ENCODE assay signal across 8 cellular contexts in the genomic region with DNA sequence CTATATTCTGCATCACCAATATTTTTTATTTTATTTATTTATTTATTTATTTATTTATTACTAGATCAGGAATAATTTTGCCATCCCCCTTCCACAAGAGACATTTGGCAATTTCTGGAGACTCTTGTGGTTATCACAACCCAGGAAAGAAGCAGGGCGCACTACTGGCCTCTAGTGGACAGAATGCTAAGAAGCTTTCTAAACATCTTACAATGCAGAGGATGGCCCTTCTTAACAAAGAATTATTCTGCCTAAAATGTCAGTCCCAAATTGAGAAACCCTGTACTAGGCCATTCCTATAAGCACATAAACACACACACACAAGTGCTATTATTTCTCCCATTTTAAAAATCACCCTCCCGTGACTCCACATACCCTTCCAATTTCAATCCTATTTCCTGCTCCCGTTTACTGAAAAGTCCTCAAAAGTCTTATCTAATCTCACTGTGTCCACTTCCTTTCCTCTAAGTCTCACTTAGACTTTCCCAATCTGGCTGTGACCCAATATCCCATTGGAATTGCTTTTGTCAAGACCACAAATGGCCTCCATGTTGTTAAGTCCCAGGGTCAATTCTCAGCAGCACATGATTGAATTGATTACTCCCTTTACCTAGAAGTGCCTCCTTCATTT. TPM values are rescaled to one million over a fixed set of nuclear protein-coding genes. Genes with fewer than 3 reads are reported as not detected.
DNase-seq lines count a peak whose midpoint lies in the region; ATAC-seq and TF ChIP-seq lines count a peak whose summit lies in the region.

No MANE protein-coding gene starts in this region.

- no peak overlapping the region for H3K27ac ChIP-seq in effector memory CD4-positive, alpha-beta T cell (ENCODE audit: insufficient read depth, low read length, poor library complexity, severe bottlenecking)
- H3K27ac ChIP-seq in mesendoderm (ENCODE audit: low read depth, low read length): no peak overlapping the region

- H4K8ac ChIP-seq in mesendoderm (ENCODE audit: low read depth, low read length): no peak overlapping the region

- H3K4me3 ChIP-seq in effector memory CD4-positive, alpha-beta T cell (ENCODE audit: insufficient read depth, low read depth, low read length, poor library complexity, severe bottlenecking): no peak overlapping the region
- H3K4me3 ChIP-seq in mesendoderm (ENCODE audit: low read length): no peak overlapping the region

- H3K18ac ChIP-seq in mesendoderm (ENCODE audit: low read length): no peak overlapping the region

- no peak for ATAC-seq in GM18909 (IDR thresholded peaks at IDR 0.05; ENCODE audit: poor library complexity, unreplicated experiment)

- CTCF ChIA-PET in activated CD4-positive, alpha-beta T cell treated with anti-CD3 and anti-CD28 coated beads, Interleukin-2, amount 10 ng/mL, durations not matched to agents 7 days and 5 days (lab: Charles Lee): interaction anchor here (0.7 to 2.7 kb wide), 3 partner anchors 10 to 417 kb away, joined by 4 to 6 read pairs (median 6); no protein-coding TSS in a partner anchor

- no peaks in the 10 kb centered on the region for H3K36me3 Mint-ChIP-seq in activated CD4-positive, alpha-beta T cell treated with anti-CD3 and anti-CD28 coated beads, Interleukin-2, amount 10 ng/mL, durations not matched to agents 7 days and 5 days (ENCODE audit: low read depth)

- no peaks in the 10 kb centered on the region for H3K9me3 Mint-ChIP-seq in activated CD4-positive, alpha-beta T cell treated with anti-CD3 and anti-CD28 coated beads, Interleukin-2, amount 10 ng/mL, durations not matched to agents 7 days and 5 days

- H3K27ac Mint-ChIP-seq in activated CD4-positive, alpha-beta T cell treated with anti-CD3 and anti-CD28 coated beads, Interleukin-2, amount 10 ng/mL, durations not matched to agents 7 days and 5 days: no peak overlapping the region

- H2AK5ac ChIP-seq in mesendoderm (ENCODE audit: low read length): no peak overlapping the region

- H3K79me1 ChIP-seq in mesendoderm (ENCODE audit: low read length): no peaks in the 10 kb centered on the region

- 100% methylated on average over 2 of the region's 3 CpGs for WGBS in mesendoderm (ENCODE audit: extremely low coverage, insufficient coverage, low lambda C conversion rate)

- H3K56ac ChIP-seq in mesendoderm (ENCODE audit: low read length): no peak overlapping the region

- no peaks in the 10 kb centered on the region for H3K79me2 ChIP-seq in mesendoderm (ENCODE audit: control insufficient read depth, insufficient read depth, low read length)

- peaks cover 4% of the 10 kb centered on the region for H3K27me3 Mint-ChIP-seq in activated CD4-positive, alpha-beta T cell treated with anti-CD3 and anti-CD28 coated beads, Interleukin-2, amount 10 ng/mL, durations not matched to agents 7 days and 5 days

- POLR2A ChIA-PET in activated CD4-positive, alpha-beta T cell treated with anti-CD3 and anti-CD28 coated beads, Interleukin-2, amount 10 ng/mL, durations not matched to agents 7 days and 5 days (lab: Charles Lee): no interaction called here

- H4K5ac ChIP-seq in mesendoderm (ENCODE audit: low read length): no peak overlapping the region

- no peak overlapping the region for H2BK120ac ChIP-seq in mesendoderm (ENCODE audit: low read depth, low read length)

- no peak overlapping the region for H3K4me3 Mint-ChIP-seq in activated CD4-positive, alpha-beta T cell treated with anti-CD3 and anti-CD28 coated beads, Interleukin-2, amount 10 ng/mL, durations not matched to agents 7 days and 5 days

- DNase-seq in AG09319 (ENCODE audit: extremely low read depth, low read depth) (peak; percentile 57), GM19238 (ENCODE audit: insufficient read length, low spot score) (peak; percentile 24), NCI-H226 (peak; percentile 73), mesendoderm (peak; percentile 82)
- DNase-seq in activated CD4-positive, alpha-beta T cell treated with anti-CD3 and anti-CD28 coated beads, Interleukin-2, amount 10 ng/mL, durations not matched to agents 7 days and 5 days: peak; percentile 73
- DNase-seq in effector memory CD4-positive, alpha-beta T cell: peak in 2 of 3 donors; percentile 4 to 18
- DNase-seq in stimulated activated CD8-positive, alpha-beta memory T cell treated with anti-CD3 and anti-CD28 coated beads, Interleukin-4, amount 100 ng/mL, for 48 hours: peak; percentile 80

- H3K4me1 ChIP-seq in effector memory CD4-positive, alpha-beta T cell (ENCODE audit: control insufficient read depth, insufficient read depth, low read length, poor library complexity, severe bottlenecking): no peaks in the 10 kb centered on the region
- no peaks in the 10 kb centered on the region for H3K4me1 ChIP-seq in mesendoderm (ENCODE audit: control insufficient read depth, low read depth, low read length)

- no peak overlapping the region for H3K4ac ChIP-seq in mesendoderm (ENCODE audit: low read depth, low read length)

- H3K4me1 Mint-ChIP-seq in activated CD4-positive, alpha-beta T cell treated with anti-CD3 and anti-CD28 coated beads, Interleukin-2, amount 10 ng/mL, durations not matched to agents 7 days and 5 days: no peaks in the 10 kb centered on the region

- H2BK15ac ChIP-seq in mesendoderm (replicated peaks; ENCODE audit: low read depth): no peak overlapping the region

- no peak overlapping the region for H3K9ac ChIP-seq in mesendoderm (ENCODE audit: low read length)

- no peak overlapping the region for H2BK5ac ChIP-seq in mesendoderm (ENCODE audit: low read length)

- no peaks in the 10 kb centered on the region for H3K36me3 ChIP-seq in effector memory CD4-positive, alpha-beta T cell (ENCODE audit: control insufficient read depth, insufficient read depth, low read length)
- no peaks in the 10 kb centered on the region for H3K36me3 ChIP-seq in mesendoderm (ENCODE audit: control insufficient read depth, insufficient read depth, low read length)

- H3K4me2 ChIP-seq in mesendoderm (ENCODE audit: low read length): no peak overlapping the region

- no peaks in the 10 kb centered on the region for H3K27me3 ChIP-seq in effector memory CD4-positive, alpha-beta T cell (replicated peaks; ENCODE audit: control insufficient read depth, insufficient read depth, low read length, poor library complexity, severe bottlenecking)
- H3K27me3 ChIP-seq in mesendoderm (ENCODE audit: insufficient read depth, low read length, poor library complexity): no peaks in the 10 kb centered on the region

- H3K9me3 ChIP-seq in effector memory CD4-positive, alpha-beta T cell (ENCODE audit: control insufficient read depth, low read length): no peaks in the 10 kb centered on the region

- peak; percentile 91 for TF ChIP-seq CTCF in AG09319 (IDR thresholded peaks at IDR 0.05; ENCODE audit: low read depth, low read length)

- no peak overlapping the region for H3K23ac ChIP-seq in mesendoderm (ENCODE audit: low read length)

RNA-seq across cellular contexts. Expression of gene RNF11, which starts 43.7 kb away (rescaled TPM):
- 10 to 100 TPM; 23.4 to 25.9 TPM for total RNA-seq in activated CD4-positive, alpha-beta T cell treated with anti-CD3 and anti-CD28 coated beads, Interleukin-2, amount 10 ng/mL, durations not matched to agents 7 days and 5 days
- polyA plus RNA-seq in mesendoderm (2013, experiment 1 of 2): 52.5 TPM
- 53.1 TPM for polyA plus RNA-seq in mesendoderm (2013, experiment 2 of 2)

Comparison
In these comparisons a context has a peak if more than half of its experiments do, and no peak if none do; other contexts are left out.
1. DNase-seq: peak in every context shown above with its lines; median percentile 82 in mesendoderm; 80 in stimulated activated CD8-positive, alpha-beta memory T cell treated with anti-CD3 and anti-CD28 coated beads, Interleukin-4, amount 100 ng/mL, for 48 hours; 73 in NCI-H226; 73 in activated CD4-positive, alpha-beta T cell treated with anti-CD3 and anti-CD28 coated beads, Interleukin-2, amount 10 ng/mL, durations not matched to agents 7 days and 5 days; 57 in AG09319; 24 in GM19238; 11 in effector memory CD4-positive, alpha-beta T cell.